Comparison of ENCODE assay signal across 13 cellular contexts in genomic region chr15:38508647-38509046, GRCh38. TPM values are rescaled to one million over a fixed set of nuclear protein-coding genes. Genes with fewer than 3 reads are reported as not detected.
DNase-seq lines count a peak whose midpoint lies in the region; ATAC-seq, FAIRE-seq and TF ChIP-seq lines count a peak whose summit lies in the region.
"Had no signal": no experiment of that assay in that cellular context is flagged by ENCODE, and none has a peak within 500 bp of the region (broad histone marks: within the 10 kb centered on the region; RNA-seq: fewer than 3 reads in every experiment).

No MANE protein-coding gene starts in this region.

- TF ChIP-seq EP300 in K562 (IDR thresholded peaks at IDR 0.05; ENCODE audit: low read length) = no peak

- H3K36me3 ChIP-seq in K562 (ENCODE audit: control insufficient read depth, insufficient read depth, low read length) (no peaks in the 10 kb centered on the region), neural progenitor cell (no peaks in the 10 kb centered on the region)

- TF ChIP-seq RAD21 in K562 (CRISPR knock-in tag; conservative IDR thresholded peaks at IDR 0.05 in 1 of 2, IDR thresholded peaks at IDR 0.05 in 1 of 2) = 0 out of 4 replicates have a peak, but pooled peaks of 1 of the 2 experiments have one; percentile 2

- peaks cover 7% of the 10 kb centered on the region for H3K27me3 Mint-ChIP-seq in neural progenitor cell (ENCODE audit: insufficient read depth, low read depth)

- peak; percentile 54 for FAIRE-seq in K562 (lab: Jason Lieb, UNC)

- no peak for TF ChIP-seq CTCF in GM12864 (IDR thresholded peaks at IDR 0.05; ENCODE audit: low read depth, low read length, missing control alignments)
- TF ChIP-seq CTCF in K562 (IDR thresholded peaks at IDR 0.05 in 2 of 3, conservative IDR thresholded peaks at IDR 0.05 in 1 of 3; ENCODE audit: insufficient read depth in 2 of 3, low read depth in 1 of 3, low read length in 3 of 3) = no peak
- TF ChIP-seq CTCF in neural progenitor cell (IDR thresholded peaks at IDR 0.05) = no peak

- 3% methylated on average over 3 of the region's 3 CpGs for WGBS in K562 (ENCODE audit: insufficient coverage, low coverage, missing lambda C conversion rate)

- CTCF ChIA-PET in K562 (lab: Yijun Ruan, JAX; ENCODE audit: low intra/inter-chr PET ratio) = no interaction called here

- H3K27ac Mint-ChIP-seq in neural progenitor cell = no peak overlapping the region

- H3K9ac ChIP-seq in K562 (ENCODE audit: insufficient read depth in 1 of 2, low read depth in 2 of 2, low read length in 2 of 2) (no peak overlapping the region), neural progenitor cell (no peak overlapping the region)
- H3K9ac ChIP-seq: BLaER1 treated with 17β-estradiol and CSF1 and Interleukin-3, amounts not matched to agents 10 nM and 100 nM had no signal

- no peaks in the 10 kb centered on the region for H3K9me3 ChIP-seq in K562 (replicated peaks; ENCODE audit: control insufficient read depth, insufficient read depth, low read depth, low read length)
- H3K9me3 ChIP-seq in neural progenitor cell (ENCODE audit: low read depth) = no peaks in the 10 kb centered on the region
- H3K9me3 ChIP-seq: BLaER1 treated with 17β-estradiol and CSF1 and Interleukin-3, amounts not matched to agents 10 nM and 100 nM had no signal

- H3F3A ChIP-seq in neural progenitor cell (ENCODE audit: low read depth) = no peaks in the 10 kb centered on the region

- in situ Hi-C loops in K562 (cut with MboI) = no loop called here

- H3K27me3 ChIP-seq in K562 (ENCODE audit: control insufficient read depth in 2 of 2, insufficient read depth in 2 of 2, low read length in 2 of 2) = no peaks in the 10 kb centered on the region
- no peaks in the 10 kb centered on the region for H3K27me3 ChIP-seq in neural progenitor cell
- H3K27me3 ChIP-seq: BLaER1 treated with 17β-estradiol and CSF1 and Interleukin-3, amounts not matched to agents 10 nM and 100 nM had no signal

- no peaks in the 10 kb centered on the region for H3K4me1 Mint-ChIP-seq in neural progenitor cell

- no peaks in the 10 kb centered on the region for H3K9me3 Mint-ChIP-seq in neural progenitor cell

- ATAC-seq in GM18909 (IDR thresholded peaks at IDR 0.05; ENCODE audit: poor library complexity, unreplicated experiment) = peak; percentile 45
- ATAC-seq in HG03342 (IDR thresholded peaks at IDR 0.05; ENCODE audit: unreplicated experiment) = peak; percentile 57
- ATAC-seq in K562 = peak; percentile 50
- ATAC-seq in HG02623 (IDR thresholded peaks at IDR 0.05; ENCODE audit: unreplicated experiment) = no peak
- no peak for ATAC-seq in HG02981 (IDR thresholded peaks at IDR 0.05; ENCODE audit: unreplicated experiment)

- POLR2A ChIA-PET in K562 (lab: Yijun Ruan, JAX) = interaction anchor here (0.6 to 1.7 kb wide), 3 partner anchors 11 to 145 kb away, joined by 3 to 6 read pairs (median 4); no protein-coding TSS in a partner anchor

- TF ChIP-seq POLR2A in K562 (conservative IDR thresholded peaks at IDR 0.05) = no peak

- H3K4me3 Mint-ChIP-seq in neural progenitor cell = no peak overlapping the region

- H4K20me1 ChIP-seq in K562 (replicated peaks; ENCODE audit: control insufficient read depth, insufficient read depth, low read length) (no peaks in the 10 kb centered on the region), neural progenitor cell (ENCODE audit: low read depth) (no peaks in the 10 kb centered on the region)
- H4K20me1 ChIP-seq: BLaER1 treated with 17β-estradiol and CSF1 and Interleukin-3, amounts not matched to agents 10 nM and 100 nM had no signal

- H2AFZ ChIP-seq in K562 (ENCODE audit: low read depth, low read length) (no peak overlapping the region), neural progenitor cell (replicated peaks) (no peak overlapping the region)

- H3K4me2 ChIP-seq in K562 (ENCODE audit: insufficient read depth, low read length) (0 out of 2 replicates have a peak overlapping the region, but pooled peaks have one; percentile 1), neural progenitor cell (no peak overlapping the region)
- H3K4me2 ChIP-seq: BLaER1 treated with 17β-estradiol and CSF1 and Interleukin-3, amounts not matched to agents 10 nM and 100 nM had no signal

- H3K27ac ChIP-seq in K562 (ENCODE audit: extremely low read depth, low read depth, low read length) (no peak overlapping the region), neural progenitor cell (no peak overlapping the region)
- H3K27ac ChIP-seq: BLaER1 treated with 17β-estradiol and CSF1 and Interleukin-3, amounts not matched to agents 10 nM and 100 nM had no signal

- BruUV-seq in K562 (replicated peaks; lab: Mats Ljungman, UMichigan) = no TSS peak

- intact Hi-C loops in K562 (cut with micrococcal nuclease) = loop anchor here (5.0 kb wide), 1 partner anchor 66 kb away; no protein-coding TSS in a partner anchor

- peaks cover 14% of the 10 kb centered on the region for H3K36me3 Mint-ChIP-seq in neural progenitor cell

- DNase-seq in GM12864 (ENCODE audit: low read depth) (peak; percentile 19), K562 (ENCODE audit: extremely low read depth in 1 of 4, low spot score in 3 of 4) (peak in 2 of 4 experiments; percentile 22 to 62), hepatic stellate cell (ENCODE audit: low spot score) (no peak), neural progenitor cell (ENCODE audit: low spot score) (no peak)
- DNase-seq: effector CD8-positive, alpha-beta T cell; mammary epithelial cell; NCI-H2081 treated with DMSO at 0.1 percent for 48 hours; T1000 had no signal

- no peaks in the 10 kb centered on the region for H3K9me1 ChIP-seq in K562 (ENCODE audit: control insufficient read depth, insufficient read depth, low read length)

- H3K4me3 ChIP-seq in GM12864 (ENCODE audit: low read depth, low read length) (no peak overlapping the region), K562 (no peak overlapping the region), neural progenitor cell (no peak overlapping the region)
- H3K4me3 ChIP-seq: BLaER1 treated with 17β-estradiol and CSF1 and Interleukin-3, amounts not matched to agents 10 nM and 100 nM had no signal

- peaks cover 0 to 7% of the 10 kb centered on the region in 2 experiments; a peak in 2 of 5 replicates for H3K4me1 ChIP-seq in K562 (replicated peaks in 1 of 2; ENCODE audit: control insufficient read depth in 2 of 2, insufficient read depth in 2 of 2, low read length in 2 of 2)
- no peaks in the 10 kb centered on the region for H3K4me1 ChIP-seq in neural progenitor cell
- H3K4me1 ChIP-seq: BLaER1 treated with 17β-estradiol and CSF1 and Interleukin-3, amounts not matched to agents 10 nM and 100 nM had no signal

- no peaks in the 10 kb centered on the region for H3K79me2 ChIP-seq in K562 (ENCODE audit: control insufficient read depth, insufficient read depth, low read length)
- no peaks in the 10 kb centered on the region for H3K79me2 ChIP-seq in neural progenitor cell (ENCODE audit: low read depth)

TF ChIP-seq in K562, 482 proteins besides CTCF, POLR2A, EP300 and RAD21 (continues in another document):
- TF ChIP-seq PKNOX1 (IDR thresholded peaks at IDR 0.05) (peak; percentile 95), OTX1 (CRISPR knock-in tag; IDR thresholded peaks at IDR 0.05) (no peak)

RNA-seq across cellular contexts. Expression of gene FAM98B, which starts 54.7 kb away (rescaled TPM):
- total RNA-seq in K562 (2011; cell fraction: chromatin; rRNA removed; ENCODE audit: low replicate concordance) = 8.0 and 44.2 TPM in 2 replicates
- 4.5 and 7.1 TPM in 2 replicates for total RNA-seq in K562 (2011; cell fraction: nucleolus; rRNA removed)
- total RNA-seq in K562 (2011; cell fraction: nucleoplasm; rRNA removed) = 24.4 and 41.8 TPM in 2 replicates
- total RNA-seq in K562 (2014; rRNA removed) (5.5 and 10.9 TPM in 2 replicates), K562 (2014; rRNA removed; fragmentation: Illumina TruSeq; extraction: Trizol) (9.4 and 10.0 TPM in 2 replicates), K562 (2015; rRNA removed; fragmentation: Illumina TruSeq; extraction: Trizol) (7.6 and 8.3 TPM in 2 replicates), K562 (2021) (26.2 and 29.4 TPM in 2 replicates), neural progenitor cell (ENCODE audit: low replicate concordance) (16.3 and 31.4 TPM in 2 replicates)
- polyA plus RNA-seq in K562 (2011; rRNA removed) (35.7 and 42.0 TPM in 2 replicates), K562 (2014; fragmentation: Illumina TruSeq; extraction: Trizol) (29.5 and 34.0 TPM in 2 replicates), K562 (2014; fragmentation: Nextera tagmentation; extraction: Ambion mirVana) (1 to 10 TPM; 3.1 to 3.7 TPM), K562 (2014; rRNA removed) (20.6 and 21.4 TPM in 2 replicates)
- polyA plus RNA-seq in K562 (2011; cell fraction: cytosol; rRNA removed) = 2.1 and 5.4 TPM in 2 replicates
- 1.8 and 2.7 TPM in 2 replicates for polyA plus RNA-seq in K562 (2011; cell fraction: nucleus; rRNA removed)
- 30.5 and 33.9 TPM in 2 replicates for polyA plus RNA-seq in K562 (2012)
- polyA minus RNA-seq in K562 (2011; rRNA and poly(A)+ RNA removed) = 18.5 and 21.2 TPM in 2 replicates
- polyA minus RNA-seq in K562 (2011; cell fraction: cytosol; rRNA and poly(A)+ RNA removed) = 7.5 and 8.0 TPM in 2 replicates
- 13.1 and 21.1 TPM in 2 replicates for polyA minus RNA-seq in K562 (2011; cell fraction: nucleus; rRNA and poly(A)+ RNA removed)

RNA-seq across cellular contexts. Expression of gene RASGRP1, which starts 56.0 kb away (rescaled TPM):
- total RNA-seq in K562 (2011; cell fraction: chromatin; rRNA removed; ENCODE audit: low replicate concordance) = 0.49 and 1.2 TPM in 2 replicates
- total RNA-seq in K562 (2011; cell fraction: nucleolus; rRNA removed) = 0.33 and 0.39 TPM in 2 replicates
- total RNA-seq in K562 (2011; cell fraction: nucleoplasm; rRNA removed) = 0.88 and 0.92 TPM in 2 replicates
- total RNA-seq in K562 (2014; rRNA removed) (0.23 and 0.49 TPM in 2 replicates), K562 (2014; rRNA removed; fragmentation: Illumina TruSeq; extraction: Trizol) (0.44 and 0.54 TPM in 2 replicates), K562 (2015; rRNA removed; fragmentation: Illumina TruSeq; extraction: Trizol) (0.26 and 0.33 TPM in 2 replicates), K562 (2021) (0.31 and 0.51 TPM in 2 replicates), neural progenitor cell (ENCODE audit: low replicate concordance) (2.5 and 3.8 TPM in 2 replicates)
- polyA plus RNA-seq in K562 (2011; rRNA removed) (0.12 and 0.38 TPM in 2 replicates), K562 (2014; fragmentation: Illumina TruSeq; extraction: Trizol) (0.30 and 0.60 TPM in 2 replicates), K562 (2014; fragmentation: Nextera tagmentation; extraction: Ambion mirVana) (under 1 TPM; 0.14 to 0.17 TPM), K562 (2014; rRNA removed) (0.27 and 0.72 TPM in 2 replicates)
- polyA plus RNA-seq in K562 (2011; cell fraction: cytosol; rRNA removed) = 0.12 and 0.19 TPM in 2 replicates
- polyA plus RNA-seq in K562 (2011; cell fraction: nucleus; rRNA removed) = 0.37 and 0.51 TPM in 2 replicates
- polyA plus RNA-seq in K562 (2012) = 0.35 and 1.2 TPM in 2 replicates
- 0.21 and 0.24 TPM in 2 replicates for polyA minus RNA-seq in K562 (2011; rRNA and poly(A)+ RNA removed)
- polyA minus RNA-seq in K562 (2011; cell fraction: cytosol; rRNA and poly(A)+ RNA removed) = not detected in 2 replicates
- polyA minus RNA-seq in K562 (2011; cell fraction: nucleus; rRNA and poly(A)+ RNA removed) = 0.22 and 0.27 TPM in 2 replicates
- polyA plus RNA-seq: mammary epithelial cell had no signal

Comparison
In these comparisons a context has a peak if more than half of its experiments do, and no peak if none do; other contexts are left out.
1. ATAC-seq: peak in GM18909 (single experiment), HG03342 (single experiment) and K562 (single experiment); none in HG02623 (single experiment) and HG02981 (single experiment).